In genomic region chr10:124495725-124496124, GRCh38 we compare ENCODE assay signal across 34 cellular contexts. TPM values are rescaled to one million over a fixed set of nuclear protein-coding genes. Genes with fewer than 3 reads are reported as not detected.
"Had no signal": no experiment of that assay in that cellular context is flagged by ENCODE, and none has a peak within 500 bp of the region (broad histone marks: within the 10 kb centered on the region; RNA-seq: fewer than 3 reads in every experiment).

No MANE protein-coding gene starts in this region.

- H3K4me1 ChIP-seq: left lung, lower lobe of right lung, pancreas, tibial nerve had no signal

- H3K27ac ChIP-seq: left lung, lower lobe of right lung, pancreas, prostate gland, tibial nerve, vagina had no signal

- FAIRE-seq: islet of Langerhans, kidney, pancreas had no signal

- H3K27me3 Mint-ChIP-seq: naive thymus-derived CD8-positive, alpha-beta T cell; stimulated activated memory B cell treated with anti-CD40 and anti-IgM and Interleukin-4, amounts not matched to agents 10 μg/mL and 1 μg/mL and 100 μg/mL, for 72 hours; stimulated activated naive CD8-positive, alpha-beta T cell treated with anti-CD3 and anti-CD28 coated beads, Interleukin-15, amount 100 ng/mL, for 72 hours had no signal

- H3K9me3 Mint-ChIP-seq: immature natural killer cell had no signal

- H3K4me2 ChIP-seq: smooth muscle cell had no signal

- H3K9me3 ChIP-seq: left lung, lower lobe of right lung, pancreas, prostate gland, vagina had no signal

- H3K27ac Mint-ChIP-seq: immature natural killer cell; nephron; stimulated activated memory B cell treated with anti-CD40 and anti-IgM and Interleukin-4, amounts not matched to agents 10 μg/mL and 1 μg/mL and 100 μg/mL, for 72 hours; stimulated activated naive CD8-positive, alpha-beta T cell treated with anti-CD3 and anti-CD28 coated beads, Interleukin-15, amount 100 ng/mL, for 72 hours; type B pancreatic cell had no signal

- H3K4me3 ChIP-seq: left lung, lower lobe of right lung, pancreas, prostate gland, smooth muscle cell, tibial nerve, vagina had no signal

- H3K27me3 ChIP-seq: left lung, pancreas, tibial nerve, vagina had no signal

- H3K36me3 ChIP-seq: left lung, lower lobe of right lung, pancreas, prostate gland had no signal

- DNase-seq: hypothalamus; immature natural killer cell; kidney; left colon; left lung; lower lobe of right lung; mammary epithelial cell; mesenchymal stem cell; naive thymus-derived CD8-positive, alpha-beta T cell; nucleus accumbens; pancreas; posterior cingulate gyrus; retina; right cardiac atrium; stimulated activated CD4-positive, alpha-beta T cell treated with anti-CD3 and anti-CD28 coated beads, Interleukin-1b, Interleukin-23, amount 100 ng/mL, for 48 hours; stimulated activated CD4-positive, alpha-beta T cell treated with anti-CD3 and anti-CD28 coated beads, Interleukin-2, amount 100 ng/mL, for 48 hours; stimulated activated CD4-positive, alpha-beta T cell treated with anti-CD3 and anti-CD28 coated beads, Interleukin-4, amount 100 ng/mL, for 4 hours; stimulated activated CD8-positive, alpha-beta memory T cell treated with anti-CD3 and anti-CD28 coated beads, Interleukin-4, amount 100 ng/mL, for 48 hours; stimulated activated naive CD4-positive, alpha-beta T cell treated with Interleukin-2 at 50 U/mL for 16 hours; stimulated activated naive CD8-positive, alpha-beta T cell treated with anti-CD3 and anti-CD28 coated beads, Interleukin-15, amount 100 ng/mL, for 72 hours; substantia nigra had no signal

- ATAC-seq: left colon; left lung; lower lobe of right lung; naive thymus-derived CD8-positive, alpha-beta T cell; pancreas; right cardiac atrium; stimulated activated memory B cell treated with anti-CD40 and anti-IgM and Interleukin-4, amounts not matched to agents 10 μg/mL and 1 μg/mL and 100 μg/mL, for 72 hours; stimulated activated naive CD8-positive, alpha-beta T cell treated with anti-CD3 and anti-CD28 coated beads, Interleukin-15, amount 100 ng/mL, for 72 hours had no signal

- H3K4me3 Mint-ChIP-seq: immature natural killer cell; naive thymus-derived CD8-positive, alpha-beta T cell; nephron; neural crest cell; stimulated activated memory B cell treated with anti-CD40 and anti-IgM and Interleukin-4, amounts not matched to agents 10 μg/mL and 1 μg/mL and 100 μg/mL, for 72 hours; stimulated activated naive CD8-positive, alpha-beta T cell treated with anti-CD3 and anti-CD28 coated beads, Interleukin-15, amount 100 ng/mL, for 72 hours; type B pancreatic cell had no signal

RNA-seq across cellular contexts. Expression of gene NKX1-2, which starts 45.9 kb away (rescaled TPM):
- total RNA-seq: kidney; left colon; left lung; liver; lower lobe of right lung; naive thymus-derived CD8-positive, alpha-beta T cell; neural crest cell; osteoblast; pancreas; right cardiac atrium; skeletal muscle tissue; smooth muscle cell; tibial nerve; ureter had no signal
- polyA plus RNA-seq: immature natural killer cell; liver; naive thymus-derived CD8-positive, alpha-beta T cell; pancreas; right cardiac atrium; smooth muscle cell had no signal
